ENCODE assay signal across 22 cellular contexts in the genomic region with DNA sequence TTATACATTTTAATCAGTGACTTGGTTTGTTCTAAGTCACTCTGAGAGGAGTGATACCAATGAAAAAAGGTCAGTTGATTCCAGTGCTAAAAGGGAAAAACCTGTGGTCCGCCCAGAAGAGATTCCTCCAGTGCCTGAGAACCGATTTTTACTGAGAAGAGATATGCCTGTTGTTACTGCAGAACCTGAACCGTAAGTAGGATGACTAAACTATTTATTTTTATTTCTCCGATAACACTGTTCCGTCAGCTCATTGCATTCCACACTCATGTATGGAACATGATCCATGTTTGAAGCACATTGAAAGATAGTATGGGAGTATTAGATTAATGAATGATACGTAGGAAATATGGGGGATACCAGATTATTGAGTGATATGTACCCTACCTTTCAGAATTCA. TPM values are rescaled to one million over a fixed set of nuclear protein-coding genes. Genes with fewer than 3 reads are reported as not detected.
DNase-seq lines count a peak whose midpoint lies in the region; ATAC-seq and TF ChIP-seq lines count a peak whose summit lies in the region.
"Had no signal": no experiment of that assay in that cellular context is flagged by ENCODE, and none has a peak within 500 bp of the region (broad histone marks: within the 10 kb centered on the region; RNA-seq: fewer than 3 reads in every experiment).

No MANE protein-coding gene starts in this region.

- H3K27me3 Mint-ChIP-seq in activated CD8-positive, alpha-beta T cell treated with anti-CD3 and anti-CD28 coated beads for 36 hours: no peaks in the 10 kb centered on the region
- H3K27me3 Mint-ChIP-seq in activated CD8-positive, alpha-beta T cell treated with anti-CD3 and anti-CD28 coated beads, Interleukin-2, amount 10 ng/mL, durations not matched to agents 7 days and 5 days (ENCODE audit: low read depth): no peaks in the 10 kb centered on the region
- H3K27me3 Mint-ChIP-seq in activated T-helper 17 cell treated with anti-CD3 and anti-CD28 coated beads, Interleukin-2, amount 50 U/mL, for 72 hours: no peaks in the 10 kb centered on the region

- H3K9me3 ChIP-seq in psoas muscle: no peaks in the 10 kb centered on the region
- H3K9me3 ChIP-seq: HAP-1 had no signal

- no peaks in the 10 kb centered on the region for H3K9me3 Mint-ChIP-seq in activated CD8-positive, alpha-beta T cell treated with anti-CD3 and anti-CD28 coated beads for 36 hours
- no peaks in the 10 kb centered on the region for H3K9me3 Mint-ChIP-seq in activated CD8-positive, alpha-beta T cell treated with anti-CD3 and anti-CD28 coated beads, Interleukin-2, amount 10 ng/mL, durations not matched to agents 7 days and 5 days (ENCODE audit: insufficient read depth)
- no peaks in the 10 kb centered on the region for H3K9me3 Mint-ChIP-seq in activated T-helper 17 cell treated with anti-CD3 and anti-CD28 coated beads, Interleukin-2, amount 50 U/mL, for 72 hours
- H3K9me3 Mint-ChIP-seq: CD14-positive monocyte had no signal

- peaks cover 13 to 94% of the 10 kb centered on the region in 2 donors for H3K36me3 ChIP-seq in psoas muscle (ENCODE audit: insufficient read depth in 1 of 2, low read depth in 1 of 2)

- intact Hi-C loops in activated CD8-positive, alpha-beta T cell treated with anti-CD3 and anti-CD28 coated beads for 36 hours (cut with micrococcal nuclease): no loop called here
- intact Hi-C loops in left ventricle myocardium superior (cut with micrococcal nuclease): no loop called here
- intact Hi-C loops in cardiac septum (cut with DNase I): no loop called here
- intact Hi-C loops in psoas muscle (cut with DNase I): no loop called here

- CTCF ChIA-PET in activated CD8-positive, alpha-beta T cell treated with anti-CD3 and anti-CD28 coated beads for 36 hours (lab: Charles Lee): interaction anchor here (1.1 to 1.7 kb wide), 3 partner anchors 9 to 21 kb away, joined by 3 to 6 read pairs (median 5); no protein-coding TSS in a partner anchor
- CTCF ChIA-PET in activated CD8-positive, alpha-beta T cell treated with anti-CD3 and anti-CD28 coated beads, Interleukin-2, amount 10 ng/mL, durations not matched to agents 7 days and 5 days (lab: Charles Lee): interaction anchor here (0.9 to 1.1 kb wide), 2 partner anchors 20 to 31 kb away, joined by 3 to 4 read pairs; no protein-coding TSS in a partner anchor

- no peak for TF ChIP-seq CTCF in activated CD8-positive, alpha-beta T cell treated with anti-CD3 and anti-CD28 coated beads for 36 hours (IDR thresholded peaks at IDR 0.05)
- no peak for TF ChIP-seq CTCF in psoas muscle (IDR thresholded peaks at IDR 0.05)

- H3K27me3 ChIP-seq in psoas muscle (ENCODE audit: insufficient read depth in 3 of 3, low read length in 2 of 3): no peaks in the 10 kb centered on the region

- H3K4me1 ChIP-seq in psoas muscle: peaks cover 13% of the 10 kb centered on the region

- peak overlapping the region; percentile 41 for H3K27ac ChIP-seq in psoas muscle

- H3K4me3 Mint-ChIP-seq in activated CD8-positive, alpha-beta T cell treated with anti-CD3 and anti-CD28 coated beads for 36 hours: no peak overlapping the region
- no peak overlapping the region for H3K4me3 Mint-ChIP-seq in activated CD8-positive, alpha-beta T cell treated with anti-CD3 and anti-CD28 coated beads, Interleukin-2, amount 10 ng/mL, durations not matched to agents 7 days and 5 days
- H3K4me3 Mint-ChIP-seq in activated T-helper 17 cell treated with anti-CD3 and anti-CD28 coated beads, Interleukin-2, amount 50 U/mL, for 72 hours: no peak overlapping the region
- H3K4me3 Mint-ChIP-seq: CD14-positive monocyte had no signal

- ATAC-seq in activated CD8-positive, alpha-beta T cell treated with anti-CD3 and anti-CD28 coated beads for 36 hours: no peak
- no peak for ATAC-seq in activated CD8-positive, alpha-beta T cell treated with anti-CD3 and anti-CD28 coated beads, Interleukin-2, amount 10 ng/mL, durations not matched to agents 7 days and 5 days
- peak; percentile 70 for ATAC-seq in left ventricle myocardium superior
- no peak for ATAC-seq in activated T-helper 17 cell treated with anti-CD3 and anti-CD28 coated beads, Interleukin-2, amount 50 U/mL, for 72 hours (replicated peaks)
- peak in 1 of 4 donors; percentile 26 for ATAC-seq in psoas muscle
- ATAC-seq in GM18909 (IDR thresholded peaks at IDR 0.05; ENCODE audit: poor library complexity, unreplicated experiment): no peak
- no peak for ATAC-seq in HG02610 (IDR thresholded peaks at IDR 0.05; ENCODE audit: unreplicated experiment)
- ATAC-seq: PC-3 had no signal

- no peak overlapping the region for H3K4me3 ChIP-seq in psoas muscle
- H3K4me3 ChIP-seq: HAP-1 had no signal

- POLR2A ChIA-PET in activated CD8-positive, alpha-beta T cell treated with anti-CD3 and anti-CD28 coated beads for 36 hours (lab: Charles Lee): no interaction called here
- POLR2A ChIA-PET in activated CD8-positive, alpha-beta T cell treated with anti-CD3 and anti-CD28 coated beads, Interleukin-2, amount 10 ng/mL, durations not matched to agents 7 days and 5 days (lab: Charles Lee): no interaction called here

- no peak for DNase-seq in activated CD8-positive, alpha-beta T cell treated with anti-CD3 and anti-CD28 coated beads for 36 hours
- DNase-seq in activated CD8-positive, alpha-beta T cell treated with anti-CD3 and anti-CD28 coated beads, Interleukin-2, amount 10 ng/mL, durations not matched to agents 7 days and 5 days: no peak
- no peak for DNase-seq in left ventricle myocardium superior
- no peak for DNase-seq in cardiac septum (ENCODE audit: low spot score)
- DNase-seq in psoas muscle: no peak
- DNase-seq: 8988T, DMS153, GDM1, NCI-H1417 treated with DMSO at 0.1 percent for 48 hours, NCI-H187 treated with DMSO at 0.1 percent for 48 hours, NCI-H226, NCI-H524 treated with DMSO at 0.1 percent for 48 hours, PC-3, RPMI8226 had no signal

- WGBS in psoas muscle, 3 donors: 54 to 89% (median 68%) methylated on average over 6 of the region's 6 CpGs

- peaks cover 9% of the 10 kb centered on the region for H3K4me1 Mint-ChIP-seq in activated CD8-positive, alpha-beta T cell treated with anti-CD3 and anti-CD28 coated beads for 36 hours (ENCODE audit: low read depth)
- peaks cover 2% of the 10 kb centered on the region for H3K4me1 Mint-ChIP-seq in activated CD8-positive, alpha-beta T cell treated with anti-CD3 and anti-CD28 coated beads, Interleukin-2, amount 10 ng/mL, durations not matched to agents 7 days and 5 days (ENCODE audit: low read depth)
- H3K4me1 Mint-ChIP-seq in activated T-helper 17 cell treated with anti-CD3 and anti-CD28 coated beads, Interleukin-2, amount 50 U/mL, for 72 hours: peaks cover 10% of the 10 kb centered on the region

- peak overlapping the region; percentile 45 for H3K27ac Mint-ChIP-seq in activated CD8-positive, alpha-beta T cell treated with anti-CD3 and anti-CD28 coated beads for 36 hours
- H3K27ac Mint-ChIP-seq in activated CD8-positive, alpha-beta T cell treated with anti-CD3 and anti-CD28 coated beads, Interleukin-2, amount 10 ng/mL, durations not matched to agents 7 days and 5 days: no peak overlapping the region
- peak overlapping the region; percentile 13 for H3K27ac Mint-ChIP-seq in activated T-helper 17 cell treated with anti-CD3 and anti-CD28 coated beads, Interleukin-2, amount 50 U/mL, for 72 hours
- H3K27ac Mint-ChIP-seq: CD14-positive monocyte had no signal

- H3K36me3 Mint-ChIP-seq in activated CD8-positive, alpha-beta T cell treated with anti-CD3 and anti-CD28 coated beads for 36 hours (ENCODE audit: low read depth): peaks cover 31% of the 10 kb centered on the region
- peaks cover 42% of the 10 kb centered on the region for H3K36me3 Mint-ChIP-seq in activated CD8-positive, alpha-beta T cell treated with anti-CD3 and anti-CD28 coated beads, Interleukin-2, amount 10 ng/mL, durations not matched to agents 7 days and 5 days (ENCODE audit: low read depth)
- peaks cover under 1% of the 10 kb centered on the region for H3K36me3 Mint-ChIP-seq in activated T-helper 17 cell treated with anti-CD3 and anti-CD28 coated beads, Interleukin-2, amount 50 U/mL, for 72 hours (ENCODE audit: low read depth)

RNA-seq across cellular contexts. Expression of a gene that starts 20.0 kb away (rescaled TPM):
- under 1 TPM; 0.43 to 0.45 TPM for total RNA-seq in activated CD8-positive, alpha-beta T cell treated with anti-CD3 and anti-CD28 coated beads for 36 hours
- total RNA-seq in activated CD8-positive, alpha-beta T cell treated with anti-CD3 and anti-CD28 coated beads, Interleukin-2, amount 10 ng/mL, durations not matched to agents 7 days and 5 days: under 1 TPM; 0.18 to 0.34 TPM
- 90.5 TPM for total RNA-seq in left ventricle myocardium superior
- 202 TPM for total RNA-seq in cardiac septum
- total RNA-seq in activated T-helper 17 cell treated with anti-CD3 and anti-CD28 coated beads, Interleukin-2, amount 50 U/mL, for 72 hours: 1 to 10 TPM in 1 of 2 donors, under 1 TPM in 1; 0.19 to 1.2 TPM
- total RNA-seq in psoas muscle: 100 to 1,000 TPM in 2 of 4 donors, 10 to 100 TPM in 2; 87.2 to 151 (median 110) TPM
- 10 to 100 TPM; 41.6 to 90.3 (median 72.6) TPM for polyA plus RNA-seq in psoas muscle

RNA-seq across cellular contexts. Expression of a gene that starts 33.1 kb away (rescaled TPM):
- 10 to 100 TPM; 63.4 to 65.9 TPM for total RNA-seq in activated CD8-positive, alpha-beta T cell treated with anti-CD3 and anti-CD28 coated beads for 36 hours
- total RNA-seq in activated CD8-positive, alpha-beta T cell treated with anti-CD3 and anti-CD28 coated beads, Interleukin-2, amount 10 ng/mL, durations not matched to agents 7 days and 5 days: 10 to 100 TPM; 85.9 to 90.3 TPM
- total RNA-seq in left ventricle myocardium superior: 23.6 TPM
- total RNA-seq in cardiac septum: 35.1 TPM
- 100 to 1,000 TPM in 1 of 2 donors, 10 to 100 TPM in 1; 81.8 to 122 TPM for total RNA-seq in activated T-helper 17 cell treated with anti-CD3 and anti-CD28 coated beads, Interleukin-2, amount 50 U/mL, for 72 hours
- 10 to 100 TPM; 12.9 to 23.0 (median 17.6) TPM for total RNA-seq in psoas muscle
- polyA plus RNA-seq in psoas muscle: 10 to 100 TPM in 2 of 3 donors, 1 to 10 TPM in 1; 9.0 to 14.1 (median 11.1) TPM

RNA-seq across cellular contexts. Expression of a gene that starts 42.9 kb away (rescaled TPM):
- total RNA-seq in activated CD8-positive, alpha-beta T cell treated with anti-CD3 and anti-CD28 coated beads for 36 hours: 10 to 100 TPM; 56.9 to 59.6 TPM
- 10 to 100 TPM; 68.6 to 68.7 TPM for total RNA-seq in activated CD8-positive, alpha-beta T cell treated with anti-CD3 and anti-CD28 coated beads, Interleukin-2, amount 10 ng/mL, durations not matched to agents 7 days and 5 days
- total RNA-seq in left ventricle myocardium superior (9.7 TPM), cardiac septum (9.6 TPM), psoas muscle (10 to 100 TPM in 1 of 4 donors, 1 to 10 TPM in 3; 8.2 to 11.2 (median 9.5) TPM)
- total RNA-seq in activated T-helper 17 cell treated with anti-CD3 and anti-CD28 coated beads, Interleukin-2, amount 50 U/mL, for 72 hours: 10 to 100 TPM; 55.7 to 69.8 TPM
- 10 to 100 TPM; 16.8 to 31.6 (median 20.1) TPM for polyA plus RNA-seq in psoas muscle

RNA-seq across cellular contexts. Expression of a gene that starts 51.8 kb away (rescaled TPM):
- total RNA-seq in activated CD8-positive, alpha-beta T cell treated with anti-CD3 and anti-CD28 coated beads for 36 hours: 10 to 100 TPM; 35.0 to 35.7 TPM
- total RNA-seq in activated CD8-positive, alpha-beta T cell treated with anti-CD3 and anti-CD28 coated beads, Interleukin-2, amount 10 ng/mL, durations not matched to agents 7 days and 5 days: 10 to 100 TPM; 49.3 to 51.4 TPM
- total RNA-seq in left ventricle myocardium superior (24.3 TPM), cardiac septum (31.5 TPM), psoas muscle (10 to 100 TPM; 13.0 to 31.0 (median 15.5) TPM)
- 10 to 100 TPM; 32.3 to 46.9 TPM for total RNA-seq in activated T-helper 17 cell treated with anti-CD3 and anti-CD28 coated beads, Interleukin-2, amount 50 U/mL, for 72 hours
- polyA plus RNA-seq in psoas muscle: 10 to 100 TPM; 11.2 to 46.8 (median 15.5) TPM

RNA-seq across cellular contexts. Expression of a gene that starts 51.8 kb away (rescaled TPM):
- total RNA-seq in activated CD8-positive, alpha-beta T cell treated with anti-CD3 and anti-CD28 coated beads for 36 hours: not detected
- not detected for total RNA-seq in activated CD8-positive, alpha-beta T cell treated with anti-CD3 and anti-CD28 coated beads, Interleukin-2, amount 10 ng/mL, durations not matched to agents 7 days and 5 days
- 0.12 TPM for total RNA-seq in left ventricle myocardium superior
- 0.57 TPM for total RNA-seq in cardiac septum
- not detected for total RNA-seq in activated T-helper 17 cell treated with anti-CD3 and anti-CD28 coated beads, Interleukin-2, amount 50 U/mL, for 72 hours
- 100 to 1,000 TPM; 241 to 923 (median 381) TPM for total RNA-seq in psoas muscle
- polyA plus RNA-seq in psoas muscle: 100 to 1,000 TPM; 306 to 822 (median 392) TPM
- total RNA-seq: Daoy, M059J, PC-3 had no signal
- polyA plus RNA-seq: AG04450, CD14-positive monocyte had no signal

Comparison
In these comparisons a context has a peak if more than half of its experiments do, and no peak if none do; other contexts are left out.
1. RNA of a gene that starts 20.0 kb away (total RNA-seq): 202 TPM in cardiac septum (single experiment), 87.2 to 151 TPM in psoas muscle and 90.5 TPM in left ventricle myocardium superior (single experiment); 0.19 to 1.2 TPM in activated T-helper 17 cell treated with anti-CD3 and anti-CD28 coated beads, Interleukin-2, amount 50 U/mL, for 72 hours, 0.43 to 0.45 TPM in activated CD8-positive, alpha-beta T cell treated with anti-CD3 and anti-CD28 coated beads for 36 hours and 0.18 to 0.34 TPM in activated CD8-positive, alpha-beta T cell treated with anti-CD3 and anti-CD28 coated beads, Interleukin-2, amount 10 ng/mL, durations not matched to agents 7 days and 5 days; every median in the first group is over 10 times any median in the second.